ENCODE assay signal across 1 cellular context in the genomic region with DNA sequence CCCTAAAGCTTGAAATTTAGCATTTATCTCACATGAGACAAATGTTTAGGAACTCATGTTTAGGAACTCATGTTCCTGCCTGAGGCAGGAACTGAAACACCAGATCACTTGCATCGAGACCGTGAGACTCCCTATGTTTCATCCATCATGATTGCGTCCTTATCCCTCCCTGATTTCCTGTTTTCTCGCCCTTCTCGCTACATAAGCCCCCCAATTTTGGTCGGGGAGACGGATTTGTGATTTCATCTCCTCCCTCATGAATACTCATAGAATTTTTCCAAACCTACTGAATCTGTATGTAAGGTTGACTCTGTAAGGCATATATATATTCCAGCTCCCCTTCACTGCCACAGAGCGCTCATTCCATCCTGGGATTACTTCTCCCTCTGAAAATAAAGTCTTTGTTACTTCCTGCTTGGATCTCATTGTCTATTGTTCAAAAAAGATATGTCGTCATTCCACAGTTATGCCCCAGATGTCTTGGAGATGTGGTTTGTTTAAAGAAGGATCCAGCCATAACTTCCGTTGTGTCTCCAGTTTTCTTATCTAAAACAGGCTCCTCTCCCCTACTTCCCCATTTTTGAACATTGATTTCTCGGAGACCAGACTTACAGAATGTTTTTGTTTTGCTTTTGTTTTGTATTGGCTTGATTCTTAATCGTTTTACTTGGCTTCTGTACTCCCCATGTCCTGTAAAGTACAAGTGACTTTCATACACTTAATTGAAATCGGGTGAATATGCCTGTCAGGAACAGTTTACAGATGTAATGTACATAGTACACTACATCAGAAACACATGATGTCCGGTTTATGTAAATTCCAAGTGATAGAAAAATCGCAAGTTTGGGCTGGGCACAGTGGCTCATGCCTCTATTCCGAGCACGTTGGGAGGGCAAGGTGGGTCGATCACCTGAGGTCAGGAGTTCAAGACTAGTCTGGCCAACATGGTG.
A peak's percentile ranks its signal among the peaks of the same experiment; 100 is the strongest.
TF ChIP-seq lines count a peak whose summit lies in the region.

No MANE protein-coding gene starts in this region.

TF ChIP-seq in K562, 482 proteins besides CTCF, POLR2A, EP300 and RAD21 (continued from another document and continues in another):
- TF ChIP-seq MECOM (CRISPR knock-in tag; IDR thresholded peaks at IDR 0.05) (no peak), ZNF232 (CRISPR knock-in tag; IDR thresholded peaks at IDR 0.05) (no peak), SOX6 (IDR thresholded peaks at IDR 0.05) (peak; percentile 99), C11orf30 (IDR thresholded peaks at IDR 0.05; ENCODE audit: low read depth) (no peak), SP1 (CRISPR knock-in tag; IDR thresholded peaks at IDR 0.05) (peak; percentile 63; the same call in 1 of the 2 replicates), ZKSCAN8 (CRISPR knock-in tag; IDR thresholded peaks at IDR 0.05) (no peak), ARID3A (IDR thresholded peaks at IDR 0.05; ENCODE audit: borderline replicate concordance, low read depth, low read length) (no peak; the same call in 1 of the 2 replicates), ZFP1 (CRISPR knock-in tag; IDR thresholded peaks at IDR 0.05) (no peak), NELFE (IDR thresholded peaks at IDR 0.05; ENCODE audit: insufficient read depth, insufficient read length) (no peak), ARID4B (CRISPR knock-in tag; IDR thresholded peaks at IDR 0.05) (peak; percentile 38; the same call in 1 of the 2 replicates), COPS2 (conservative IDR thresholded peaks at IDR 0.05) (no peak), NFRKB (IDR thresholded peaks at IDR 0.05; ENCODE audit: low read depth) (peak; percentile 61; the same call in 1 of the 2 replicates), SRSF7 (optimal IDR thresholded peaks at IDR 0.05; ENCODE audit: low read depth, low read length) (no peak), STAT5B (CRISPR knock-in tag; IDR thresholded peaks at IDR 0.05) (no peak), MIER1 (IDR thresholded peaks at IDR 0.05; ENCODE audit: low read depth) (no peak), ZNF778 (CRISPR knock-in tag; IDR thresholded peaks at IDR 0.05) (no peak), ZC3H8 (IDR thresholded peaks at IDR 0.05) (no peak), NONO (IDR thresholded peaks at IDR 0.05; ENCODE audit: low read depth in 2 of 2, low read length in 1 of 2) (peak in 1 of 2 experiments; percentile 6; a peak in 1 of 4 replicates), BDP1 (IDR thresholded peaks at IDR 0.05; ENCODE audit: insufficient read depth, insufficient read length) (no peak), PCBP2 (IDR thresholded peaks at IDR 0.05; ENCODE audit: low read depth, low read length, poor library complexity, severe bottlenecking) (no peak), ZBTB9 (CRISPR knock-in tag; IDR thresholded peaks at IDR 0.05) (no peak; the same call in 1 of the 2 replicates), TCF3 (CRISPR knock-in tag; IDR thresholded peaks at IDR 0.05) (peak; percentile 76), SIN3B (IDR thresholded peaks at IDR 0.05; ENCODE audit: low read depth) (0 out of 2 replicates have a peak, but pooled peaks have one; percentile 25), MXI1 (IDR thresholded peaks at IDR 0.05; ENCODE audit: low read depth, low read length) (no peak; the same call in 1 of the 2 replicates), ZNF197 (CRISPR knock-in tag; IDR thresholded peaks at IDR 0.05; ENCODE audit: low read depth) (peak; percentile 41; the same call in 1 of the 2 replicates), HMGN3 (IDR thresholded peaks at IDR 0.05; ENCODE audit: borderline replicate concordance, extremely low read depth, insufficient read length, low read depth, low read length) (no peak), ZNF431 (CRISPR knock-in tag; IDR thresholded peaks at IDR 0.05) (no peak), TBL1XR1 (IDR thresholded peaks at IDR 0.05; ENCODE audit: low read length in 2 of 2) (peak; percentile 94 to 98; a peak in 3 of 4 replicates), ZNF121 (CRISPR knock-in tag; conservative IDR thresholded peaks at IDR 0.05) (no peak), ZNF644 (tag; IDR thresholded peaks at IDR 0.05; ENCODE audit: low read depth) (no peak), GTF2A2 (tag; IDR thresholded peaks at IDR 0.05) (no peak), ELF4 (CRISPR knock-in tag; IDR thresholded peaks at IDR 0.05) (peak; percentile 69), RBM15 (IDR thresholded peaks at IDR 0.05; ENCODE audit: insufficient read depth, low read length) (no peak), ATF7 (IDR thresholded peaks at IDR 0.05) (peak; percentile 97), ZBED1 (IDR thresholded peaks at IDR 0.05) (no peak), HDAC3 (IDR thresholded peaks at IDR 0.05; ENCODE audit: borderline replicate concordance, partially characterized antibody) (peak; percentile 94), BRD4 (IDR thresholded peaks at IDR 0.05) (no peak), TAF9B (IDR thresholded peaks at IDR 0.05; ENCODE audit: partially characterized antibody) (peak; percentile 81), CHD4 (IDR thresholded peaks at IDR 0.05; ENCODE audit: insufficient read depth, insufficient replicate concordance, low read depth, low read length, poor library complexity, severe bottlenecking) (no peak), MEIS2 (IDR thresholded peaks at IDR 0.05; ENCODE audit: partially characterized antibody) (peak; percentile 20), TCF7L2 (IDR thresholded peaks at IDR 0.05; ENCODE audit: low read depth, low read length) (no peak), ZHX1 (conservative IDR thresholded peaks at IDR 0.05; ENCODE audit: low read length) (no peak), SMC3 (conservative IDR thresholded peaks at IDR 0.05; ENCODE audit: insufficient read depth, low read depth, low read length) (no peak), HDAC6 (IDR thresholded peaks at IDR 0.05; ENCODE audit: low read depth, low read length) (no peak)
- TF ChIP-seq, protein P1, sequence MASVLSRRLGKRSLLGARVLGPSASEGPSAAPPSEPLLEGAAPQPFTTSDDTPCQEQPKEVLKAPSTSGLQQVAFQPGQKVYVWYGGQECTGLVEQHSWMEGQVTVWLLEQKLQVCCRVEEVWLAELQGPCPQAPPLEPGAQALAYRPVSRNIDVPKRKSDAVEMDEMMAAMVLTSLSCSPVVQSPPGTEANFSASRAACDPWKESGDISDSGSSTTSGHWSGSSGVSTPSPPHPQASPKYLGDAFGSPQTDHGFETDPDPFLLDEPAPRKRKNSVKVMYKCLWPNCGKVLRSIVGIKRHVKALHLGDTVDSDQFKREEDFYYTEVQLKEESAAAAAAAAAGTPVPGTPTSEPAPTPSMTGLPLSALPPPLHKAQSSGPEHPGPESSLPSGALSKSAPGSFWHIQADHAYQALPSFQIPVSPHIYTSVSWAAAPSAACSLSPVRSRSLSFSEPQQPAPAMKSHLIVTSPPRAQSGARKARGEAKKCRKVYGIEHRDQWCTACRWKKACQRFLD (CRISPR knock-in tag; IDR thresholded peaks at IDR 0.05), result peak; percentile 70; the same call in 1 of the 2 replicates
- TF ChIP-seq, protein P2, sequence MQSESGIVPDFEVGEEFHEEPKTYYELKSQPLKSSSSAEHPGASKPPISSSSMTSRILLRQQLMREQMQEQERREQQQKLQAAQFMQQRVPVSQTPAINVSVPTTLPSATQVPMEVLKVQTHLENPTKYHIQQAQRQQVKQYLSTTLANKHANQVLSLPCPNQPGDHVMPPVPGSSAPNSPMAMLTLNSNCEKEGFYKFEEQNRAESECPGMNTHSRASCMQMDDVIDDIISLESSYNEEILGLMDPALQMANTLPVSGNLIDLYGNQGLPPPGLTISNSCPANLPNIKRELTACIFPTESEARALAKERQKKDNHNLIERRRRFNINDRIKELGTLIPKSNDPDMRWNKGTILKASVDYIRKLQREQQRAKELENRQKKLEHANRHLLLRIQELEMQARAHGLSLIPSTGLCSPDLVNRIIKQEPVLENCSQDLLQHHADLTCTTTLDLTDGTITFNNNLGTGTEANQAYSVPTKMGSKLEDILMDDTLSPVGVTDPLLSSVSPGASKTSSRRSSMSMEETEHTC (IDR thresholded peaks at IDR 0.05), result no peak
- TF ChIP-seq, protein P3, sequence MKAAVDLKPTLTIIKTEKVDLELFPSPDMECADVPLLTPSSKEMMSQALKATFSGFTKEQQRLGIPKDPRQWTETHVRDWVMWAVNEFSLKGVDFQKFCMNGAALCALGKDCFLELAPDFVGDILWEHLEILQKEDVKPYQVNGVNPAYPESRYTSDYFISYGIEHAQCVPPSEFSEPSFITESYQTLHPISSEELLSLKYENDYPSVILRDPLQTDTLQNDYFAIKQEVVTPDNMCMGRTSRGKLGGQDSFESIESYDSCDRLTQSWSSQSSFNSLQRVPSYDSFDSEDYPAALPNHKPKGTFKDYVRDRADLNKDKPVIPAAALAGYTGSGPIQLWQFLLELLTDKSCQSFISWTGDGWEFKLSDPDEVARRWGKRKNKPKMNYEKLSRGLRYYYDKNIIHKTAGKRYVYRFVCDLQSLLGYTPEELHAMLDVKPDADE (conservative IDR thresholded peaks at IDR 0.05; ENCODE audit: control insufficient read depth, low read depth, low read length), result no peak
